ENCODE assay signal across 1 cellular context in the genomic region with DNA sequence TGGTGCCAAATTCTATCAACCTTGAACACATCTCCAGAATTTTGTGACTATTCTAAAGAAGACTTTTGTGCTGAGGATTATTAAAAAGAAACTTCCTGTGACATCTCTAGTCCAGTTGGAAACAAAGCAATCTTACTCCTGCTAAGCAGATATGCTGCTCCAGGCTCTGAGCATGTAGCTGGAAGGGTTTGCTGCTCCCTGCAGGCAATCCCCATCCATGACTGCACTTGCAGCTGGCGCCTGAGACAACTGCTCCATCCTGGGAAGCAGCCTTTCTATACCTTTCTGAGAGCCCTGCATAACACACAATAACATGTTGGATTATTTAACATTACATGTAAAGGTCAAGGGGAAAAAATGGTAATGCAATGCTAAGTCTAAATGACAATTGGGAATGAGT.
TF ChIP-seq lines count a peak whose summit lies in the region.

No MANE protein-coding gene starts in this region.

TF ChIP-seq in H1, 55 proteins besides CTCF, POLR2A, EP300 and RAD21 (continued from another document):
- TF ChIP-seq, protein P1, sequence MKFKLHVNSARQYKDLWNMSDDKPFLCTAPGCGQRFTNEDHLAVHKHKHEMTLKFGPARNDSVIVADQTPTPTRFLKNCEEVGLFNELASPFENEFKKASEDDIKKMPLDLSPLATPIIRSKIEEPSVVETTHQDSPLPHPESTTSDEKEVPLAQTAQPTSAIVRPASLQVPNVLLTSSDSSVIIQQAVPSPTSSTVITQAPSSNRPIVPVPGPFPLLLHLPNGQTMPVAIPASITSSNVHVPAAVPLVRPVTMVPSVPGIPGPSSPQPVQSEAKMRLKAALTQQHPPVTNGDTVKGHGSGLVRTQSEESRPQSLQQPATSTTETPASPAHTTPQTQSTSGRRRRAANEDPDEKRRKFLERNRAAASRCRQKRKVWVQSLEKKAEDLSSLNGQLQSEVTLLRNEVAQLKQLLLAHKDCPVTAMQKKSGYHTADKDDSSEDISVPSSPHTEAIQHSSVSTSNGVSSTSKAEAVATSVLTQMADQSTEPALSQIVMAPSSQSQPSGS (IDR thresholded peaks at IDR 0.05; ENCODE audit: low read length) = no peak
- TF ChIP-seq CHD1 (IDR thresholded peaks at IDR 0.05; ENCODE audit: low read depth, low read length) (no peak), CEBPB (IDR thresholded peaks at IDR 0.05; ENCODE audit: low read depth, low read length) (no peak), KDM5A (IDR thresholded peaks at IDR 0.05; ENCODE audit: low read length) (no peak), HDAC2 (IDR thresholded peaks at IDR 0.05; ENCODE audit: borderline replicate concordance in 1 of 2, low read depth in 2 of 2, low read length in 2 of 2) (no peak), SP1 (IDR thresholded peaks at IDR 0.05; ENCODE audit: low read depth, low read length) (no peak), YY1 (IDR thresholded peaks at IDR 0.05; ENCODE audit: low read depth, low read length) (no peak), TEAD4 (IDR thresholded peaks at IDR 0.05; ENCODE audit: low read depth, low read length) (no peak), TBP (IDR thresholded peaks at IDR 0.05; ENCODE audit: low read depth, low read length) (no peak)
